1 cellular context compared by ENCODE assay signal in the genomic region with DNA sequence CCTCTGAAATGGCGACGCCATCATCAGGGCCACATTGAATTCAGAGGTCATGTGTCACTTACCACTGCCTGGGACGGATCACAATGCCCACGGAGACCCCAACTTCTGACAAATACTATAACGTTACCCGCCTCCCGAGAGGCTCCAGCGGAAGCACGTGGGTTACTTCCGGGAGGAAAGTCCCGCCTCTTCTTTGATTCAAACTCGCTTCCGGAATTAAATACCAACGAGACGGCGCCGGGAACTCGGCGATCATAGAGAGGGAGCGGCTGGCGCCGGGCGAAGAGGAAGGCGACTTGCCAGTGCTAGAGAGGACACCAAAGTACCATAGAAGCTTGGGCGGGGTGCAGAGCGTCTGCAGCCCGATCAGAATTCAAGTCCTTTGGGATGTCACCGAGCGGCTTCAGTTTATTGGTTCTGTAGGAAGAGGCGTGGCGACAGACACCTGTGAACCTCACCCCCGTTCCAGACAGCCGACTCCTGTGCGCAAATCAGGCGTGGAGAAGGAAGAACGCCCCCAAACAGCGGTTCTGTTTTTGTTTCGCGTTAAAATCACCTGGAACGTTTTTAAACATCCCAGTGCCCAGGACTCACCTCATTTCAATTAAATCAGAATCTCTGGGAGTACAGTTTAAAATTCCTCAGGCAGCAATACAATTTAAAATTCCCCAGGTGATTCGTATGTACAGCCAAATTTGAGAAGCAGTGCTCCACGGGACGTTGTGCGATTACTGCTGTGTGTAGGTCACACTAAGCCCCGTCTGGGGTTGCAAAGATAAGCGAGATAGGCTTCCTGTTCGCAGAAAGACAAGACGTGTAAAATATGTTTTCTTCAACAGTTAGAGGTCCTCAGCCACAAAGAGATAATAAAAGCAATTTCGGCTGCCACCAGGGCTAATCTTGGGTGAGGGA.
TF ChIP-seq lines count a peak whose summit lies in the region.

Gene TIMM10, minus strand, starts transcription at position 159 of the 912 bp plus-strand sequence. CDS start 565 bp downstream, outside the sequence.

TF ChIP-seq in GM12878, 131 proteins besides CTCF, POLR2A, EP300 and RAD21 (continued from another document and continues in another):
- TF ChIP-seq E4F1 (IDR thresholded peaks at IDR 0.05; ENCODE audit: borderline replicate concordance, partially characterized antibody) (peak; percentile 27), IKZF1 (conservative IDR thresholded peaks at IDR 0.05) (peak; percentile 81), SIN3A (IDR thresholded peaks at IDR 0.05; ENCODE audit: low read depth, low read length) (peak; percentile 78), BHLHE40 (IDR thresholded peaks at IDR 0.05; ENCODE audit: borderline replicate concordance in 1 of 2, low read depth in 2 of 2, low read length in 1 of 2) (peak; percentile 5 to 44; a peak in 2 of 4 replicates), E2F4 (IDR thresholded peaks at IDR 0.05; ENCODE audit: low read depth, low read length) (peak; percentile 71; the same call in 1 of the 2 replicates), KDM1A (IDR thresholded peaks at IDR 0.05; ENCODE audit: borderline replicate concordance) (no peak), CBFB (IDR thresholded peaks at IDR 0.05; ENCODE audit: low read depth) (peak; percentile 29; the same call in 1 of the 2 replicates), FOS (IDR thresholded peaks at IDR 0.05; ENCODE audit: borderline replicate concordance, extremely low read depth, insufficient read length) (no peak), ZBED1 (IDR thresholded peaks at IDR 0.05; ENCODE audit: borderline replicate concordance) (no peak), ZNF592 (IDR thresholded peaks at IDR 0.05) (no peak), CREM (IDR thresholded peaks at IDR 0.05; ENCODE audit: low read depth) (peak; percentile 59), MTA3 (IDR thresholded peaks at IDR 0.05; ENCODE audit: borderline replicate concordance, low read length) (no peak), SRF (IDR thresholded peaks at IDR 0.05; ENCODE audit: low read depth in 2 of 2, low read length in 2 of 2) (no peak), POLR2AphosphoS5 (IDR thresholded peaks at IDR 0.05; ENCODE audit: low read length) (peak; percentile 83), RAD51 (IDR thresholded peaks at IDR 0.05) (peak; percentile 83), CHD1 (IDR thresholded peaks at IDR 0.05; ENCODE audit: low read depth, low read length) (no peak), E2F8 (IDR thresholded peaks at IDR 0.05; ENCODE audit: low read depth, partially characterized antibody) (peak; percentile 86), ZBTB11 (CRISPR knock-in tag; IDR thresholded peaks at IDR 0.05) (no peak), KLF5 (IDR thresholded peaks at IDR 0.05; ENCODE audit: partially characterized antibody) (peak; percentile 60), MEF2A (IDR thresholded peaks at IDR 0.05; ENCODE audit: insufficient read depth, low read depth, low read length) (0 out of 2 replicates have a peak, but pooled peaks have one; percentile 65), SMAD1 (IDR thresholded peaks at IDR 0.05; ENCODE audit: low read depth, partially characterized antibody) (no peak), TAF1 (IDR thresholded peaks at IDR 0.05; ENCODE audit: borderline replicate concordance, low read depth, low read length) (peak; percentile 41; the same call in 1 of the 2 replicates), MEF2B (IDR thresholded peaks at IDR 0.05; ENCODE audit: partially characterized antibody, poor library complexity, severe bottlenecking) (peak; percentile 78), WRNIP1 (IDR thresholded peaks at IDR 0.05; ENCODE audit: borderline replicate concordance, low read depth, low read length) (no peak), HDGF (IDR thresholded peaks at IDR 0.05) (peak; percentile 83; the same call in 1 of the 2 replicates), NRF1 (conservative IDR thresholded peaks at IDR 0.05; ENCODE audit: low read depth, low read length) (0 out of 2 replicates have a peak, but pooled peaks have one; percentile 20), RELA (IDR thresholded peaks at IDR 0.05; ENCODE audit: borderline replicate concordance, partially characterized antibody) (no peak), EZH2 (IDR thresholded peaks at IDR 0.05; ENCODE audit: borderline replicate concordance, control insufficient read depth, low read depth, low read length) (no peak), SPI1 (IDR thresholded peaks at IDR 0.05; ENCODE audit: borderline replicate concordance, insufficient read depth, low read depth, low read length) (peak; percentile 33; the same call in 1 of the 2 replicates), HCFC1 (IDR thresholded peaks at IDR 0.05; ENCODE audit: low read length) (peak; percentile 64), SUPT20H (IDR thresholded peaks at IDR 0.05; ENCODE audit: borderline replicate concordance, control insufficient read depth, low read depth, low read length) (no peak), YBX1 (IDR thresholded peaks at IDR 0.05) (no peak), FOXK2 (IDR thresholded peaks at IDR 0.05) (no peak), FOXM1 (IDR thresholded peaks at IDR 0.05; ENCODE audit: low read depth, low read length) (peak; percentile 73; the same call in 1 of the 2 replicates)
- TF ChIP-seq, protein P1, sequence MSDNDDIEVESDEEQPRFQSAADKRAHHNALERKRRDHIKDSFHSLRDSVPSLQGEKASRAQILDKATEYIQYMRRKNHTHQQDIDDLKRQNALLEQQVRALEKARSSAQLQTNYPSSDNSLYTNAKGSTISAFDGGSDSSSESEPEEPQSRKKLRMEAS (IDR thresholded peaks at IDR 0.05; ENCODE audit: low read depth, low read length), result peak; percentile 94
- TF ChIP-seq, protein P2, sequence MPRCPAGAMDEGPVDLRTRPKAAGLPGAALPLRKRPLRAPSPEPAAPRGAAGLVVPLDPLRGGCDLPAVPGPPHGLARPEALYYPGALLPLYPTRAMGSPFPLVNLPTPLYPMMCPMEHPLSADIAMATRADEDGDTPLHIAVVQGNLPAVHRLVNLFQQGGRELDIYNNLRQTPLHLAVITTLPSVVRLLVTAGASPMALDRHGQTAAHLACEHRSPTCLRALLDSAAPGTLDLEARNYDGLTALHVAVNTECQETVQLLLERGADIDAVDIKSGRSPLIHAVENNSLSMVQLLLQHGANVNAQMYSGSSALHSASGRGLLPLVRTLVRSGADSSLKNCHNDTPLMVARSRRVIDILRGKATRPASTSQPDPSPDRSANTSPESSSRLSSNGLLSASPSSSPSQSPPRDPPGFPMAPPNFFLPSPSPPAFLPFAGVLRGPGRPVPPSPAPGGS (IDR thresholded peaks at IDR 0.05; ENCODE audit: borderline replicate concordance, insufficient read depth, low read depth, low read length, poor library complexity, severe bottlenecking), result no peak
